ENCODE assay signal across 8 cellular contexts in the genomic region with DNA sequence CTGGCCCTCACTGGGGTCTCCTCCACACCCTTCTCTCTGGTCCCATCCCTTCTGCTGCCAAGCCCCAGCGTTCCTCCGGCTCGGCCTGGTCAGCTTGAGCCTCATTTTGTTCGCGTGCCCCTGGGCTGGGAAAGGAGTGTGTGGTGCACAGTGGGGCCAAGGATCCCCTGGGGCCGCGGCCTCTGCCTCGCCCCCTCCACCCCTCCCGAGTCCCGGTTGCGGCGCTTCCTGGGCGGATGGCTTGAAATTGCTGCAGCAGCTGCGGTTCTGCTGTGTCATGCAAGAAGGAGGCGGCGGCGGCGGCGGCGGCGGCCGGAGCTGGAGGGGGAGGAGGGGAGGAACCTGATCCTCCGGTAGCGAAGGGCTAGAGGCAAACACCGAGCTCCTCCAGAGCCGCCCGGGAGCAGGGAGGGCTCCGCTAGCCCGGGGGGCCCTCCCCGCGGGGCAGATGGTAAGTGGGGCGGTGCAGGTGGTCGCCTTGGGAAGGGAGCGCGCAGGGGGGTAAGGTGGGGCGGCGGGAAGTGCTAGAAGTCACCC.
A peak's percentile ranks its signal among the peaks of the same experiment; 100 is the strongest.
DNase-seq lines count a peak whose midpoint lies in the region; ATAC-seq lines count a peak whose summit lies in the region.

No MANE protein-coding gene starts in this region.

- peak overlapping the region; percentile 97 for H3K27ac Mint-ChIP-seq in activated CD8-positive, alpha-beta T cell treated with anti-CD3 and anti-CD28 coated beads, Interleukin-2, amount 10 ng/mL, durations not matched to agents 7 days and 5 days

- peak; percentile 22 for ATAC-seq in HG02798 (IDR thresholded peaks at IDR 0.05; ENCODE audit: poor library complexity, unreplicated experiment)
- ATAC-seq in activated CD8-positive, alpha-beta T cell treated with anti-CD3 and anti-CD28 coated beads, Interleukin-2, amount 10 ng/mL, durations not matched to agents 7 days and 5 days: peak; percentile 2
- ATAC-seq in GM19328 (IDR thresholded peaks at IDR 0.05; ENCODE audit: unreplicated experiment): no peak

- peaks cover 13% of the 10 kb centered on the region for H3K27me3 Mint-ChIP-seq in activated CD8-positive, alpha-beta T cell treated with anti-CD3 and anti-CD28 coated beads, Interleukin-2, amount 10 ng/mL, durations not matched to agents 7 days and 5 days (ENCODE audit: low read depth)

- peak overlapping the region; percentile 96 for H3K4me3 Mint-ChIP-seq in activated CD8-positive, alpha-beta T cell treated with anti-CD3 and anti-CD28 coated beads, Interleukin-2, amount 10 ng/mL, durations not matched to agents 7 days and 5 days

- CTCF ChIA-PET in activated CD8-positive, alpha-beta T cell treated with anti-CD3 and anti-CD28 coated beads, Interleukin-2, amount 10 ng/mL, durations not matched to agents 7 days and 5 days (lab: Charles Lee): interaction anchor here (0.5 to 2.1 kb wide), 12 partner anchors 40 to 604 kb away, joined by 3 to 9 read pairs (median 4); no protein-coding TSS in a partner anchor

- POLR2A ChIA-PET in activated CD8-positive, alpha-beta T cell treated with anti-CD3 and anti-CD28 coated beads, Interleukin-2, amount 10 ng/mL, durations not matched to agents 7 days and 5 days (lab: Charles Lee): interaction anchor here (0.5 to 4.7 kb wide), 12 partner anchors 14 to 904 kb away, joined by 3 to 26 read pairs (median 4); partner anchors contain the start of gene MKLN1

- no peaks in the 10 kb centered on the region for H3K36me3 Mint-ChIP-seq in activated CD8-positive, alpha-beta T cell treated with anti-CD3 and anti-CD28 coated beads, Interleukin-2, amount 10 ng/mL, durations not matched to agents 7 days and 5 days (ENCODE audit: low read depth)

- H3K4me1 Mint-ChIP-seq in activated CD8-positive, alpha-beta T cell treated with anti-CD3 and anti-CD28 coated beads, Interleukin-2, amount 10 ng/mL, durations not matched to agents 7 days and 5 days (ENCODE audit: low read depth): peaks cover 48% of the 10 kb centered on the region

- DNase-seq in GDM1 (lab: John Stamatoyannopoulos, UW): peak; percentile 56
- peak; percentile 91 for DNase-seq in NCI-H69 (lab: John Stamatoyannopoulos, UW)
- DNase-seq in activated CD8-positive, alpha-beta T cell treated with anti-CD3 and anti-CD28 coated beads, Interleukin-2, amount 10 ng/mL, durations not matched to agents 7 days and 5 days: peak; percentile 78
- DNase-seq in effector CD8-positive, alpha-beta T cell (lab: John Stamatoyannopoulos, UW): peak; percentile 38
- peak; percentile 75 for DNase-seq in medulla oblongata (ENCODE audit: extremely low spot score)
- DNase-seq in stimulated activated CD4-positive, alpha-beta T cell treated with anti-CD3 and anti-CD28 coated beads, TNF-alpha, amount 100 ng/mL, for 48 hours (ENCODE audit: low read depth in 3 of 3): peak; percentile 51 to 67 (median 52)

- no peaks in the 10 kb centered on the region for H3K9me3 Mint-ChIP-seq in activated CD8-positive, alpha-beta T cell treated with anti-CD3 and anti-CD28 coated beads, Interleukin-2, amount 10 ng/mL, durations not matched to agents 7 days and 5 days (ENCODE audit: insufficient read depth)

Comparison
In these comparisons a context has a peak if more than half of its experiments do, and no peak if none do; other contexts are left out.
1. DNase-seq: peak in every context shown above with its lines; median percentile 91 in NCI-H69; 78 in activated CD8-positive, alpha-beta T cell treated with anti-CD3 and anti-CD28 coated beads, Interleukin-2, amount 10 ng/mL, durations not matched to agents 7 days and 5 days; 75 in medulla oblongata; 56 in GDM1; 52 in stimulated activated CD4-positive, alpha-beta T cell treated with anti-CD3 and anti-CD28 coated beads, TNF-alpha, amount 100 ng/mL, for 48 hours; 38 in effector CD8-positive, alpha-beta T cell.